In the genomic region with DNA sequence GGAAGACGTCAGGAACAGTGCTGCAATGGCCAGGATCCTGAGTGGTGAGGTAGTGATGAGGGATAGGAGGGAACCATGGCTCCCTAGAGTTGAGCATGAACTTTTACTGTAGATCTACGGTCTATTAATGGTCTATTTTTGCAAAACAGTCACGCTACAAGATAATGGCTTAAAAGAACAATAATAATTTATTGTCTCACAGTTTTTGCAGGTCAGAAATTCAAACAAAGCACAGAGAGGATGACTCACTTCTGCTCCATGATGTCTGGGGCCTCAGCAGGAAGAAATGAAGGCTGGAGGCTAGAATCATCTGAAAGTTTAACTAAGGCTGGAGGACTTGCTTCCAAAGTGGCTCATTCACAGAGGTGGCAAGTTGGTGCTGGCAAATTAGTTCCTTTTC, we compare ENCODE assay signal across 20 cellular contexts.
"Had no signal": no experiment of that assay in that cellular context is flagged by ENCODE, and none has a peak within 500 bp of the region (broad histone marks: within the 10 kb centered on the region; RNA-seq: fewer than 3 reads in every experiment).

No MANE protein-coding gene starts in this region.

- H3K9me3 ChIP-seq: body of pancreas, right lobe of liver, tibial artery had no signal

- DNase-seq: activated CD4-positive, alpha-beta memory T cell treated with anti-CD3 and anti-CD28 coated beads for 36 hours; activated CD4-positive, alpha-beta T cell treated with anti-CD3 and anti-CD28 coated beads for 48 hours; activated effector memory CD4-positive, alpha-beta T cell treated with Interleukin-2 at 50 U/mL for 16 hours; activated naive CD4-positive, alpha-beta T cell treated with anti-CD3 and anti-CD28 coated beads for 36 hours; activated naive CD8-positive, alpha-beta T cell treated with anti-CD3 and anti-CD28 coated beads, Interleukin-2, amount 10 ng/mL, durations not matched to agents 7 days and 5 days; activated T-cell treated with anti-CD3 and anti-CD28 coated beads, Interleukin-2, amount 50 U/mL, for 72 hours; amniotic stem cell; body of pancreas; effector CD4-positive, alpha-beta T cell; heart left ventricle; left colon; nephron progenitor cell; occipital lobe; right lobe of liver; stimulated activated CD4-positive, alpha-beta T cell treated with anti-CD3 and anti-CD28 coated beads, Interleukin-2, amount 100 ng/mL, for 24 hours; stimulated activated naive CD8-positive, alpha-beta T cell treated with anti-CD3 and anti-CD28 coated beads, Interleukin-15, amount 100 ng/mL, for 72 hours; tibial artery had no signal

- H3K27ac ChIP-seq: body of pancreas, heart left ventricle, right lobe of liver, skin epidermis, tibial artery had no signal

- H3K4me1 ChIP-seq: body of pancreas, heart left ventricle, right lobe of liver, tibial artery had no signal

- H3K27me3 ChIP-seq: body of pancreas, heart left ventricle, right lobe of liver, tibial artery had no signal

- ATAC-seq: activated T-cell treated with anti-CD3 and anti-CD28 coated beads, Interleukin-2, amount 50 U/mL, for 72 hours; body of pancreas; esophagus mucosa; heart left ventricle; left colon; right lobe of liver; stimulated activated effector memory CD8-positive, alpha-beta T cell treated with anti-CD3 and anti-CD28 coated beads, Interleukin-12 subunit alpha, Interleukin-12 subunit beta, amount 100 ng/mL, for 72 hours; stimulated activated naive CD8-positive, alpha-beta T cell treated with anti-CD3 and anti-CD28 coated beads, Interleukin-15, amount 100 ng/mL, for 72 hours had no signal

- H3K4me3 ChIP-seq: body of pancreas, heart left ventricle, right lobe of liver, skin epidermis, tibial artery had no signal

- H3K36me3 ChIP-seq: heart left ventricle, right lobe of liver, tibial artery had no signal
